Comparison of ENCODE assay signal across 1 cellular context in the genomic region with DNA sequence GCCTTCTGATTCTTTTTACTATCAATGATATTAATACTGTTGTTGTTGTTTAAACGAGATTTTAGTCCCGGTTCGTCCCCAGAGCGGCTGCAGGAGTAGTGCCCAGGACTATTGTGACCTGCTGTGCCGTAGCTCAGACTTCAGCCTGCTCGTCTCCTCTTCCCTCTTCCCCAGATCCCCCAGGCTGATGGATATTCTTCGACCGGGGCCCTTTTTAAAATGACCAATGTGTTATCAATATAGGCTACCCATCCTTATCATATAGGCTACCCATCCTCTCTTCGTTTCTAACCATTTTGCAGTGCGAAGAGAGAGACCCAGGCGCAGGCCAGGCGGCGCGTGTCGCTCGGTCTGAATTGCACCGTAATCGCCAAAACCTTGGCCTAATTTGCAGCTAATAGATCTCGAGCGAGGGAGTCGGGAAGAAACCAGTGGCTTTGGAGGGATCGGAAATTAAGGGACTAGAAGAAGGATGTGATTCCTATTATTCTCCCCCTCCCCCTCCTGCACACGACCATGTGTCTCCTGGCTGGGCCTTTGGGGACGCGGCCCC.
TF ChIP-seq lines count a peak whose summit lies in the region.

No MANE protein-coding gene starts in this region.

TF ChIP-seq in GM12878, 131 proteins besides CTCF, POLR2A, EP300 and RAD21:
- no peak for TF ChIP-seq SMAD1 (IDR thresholded peaks at IDR 0.05; ENCODE audit: low read depth, partially characterized antibody)
- peak; percentile 20; the same call in 1 of the 2 replicates for TF ChIP-seq GATAD2B (conservative IDR thresholded peaks at IDR 0.05; ENCODE audit: low read depth)
